Comparison of ENCODE assay signal across 17 cellular contexts in the genomic region with DNA sequence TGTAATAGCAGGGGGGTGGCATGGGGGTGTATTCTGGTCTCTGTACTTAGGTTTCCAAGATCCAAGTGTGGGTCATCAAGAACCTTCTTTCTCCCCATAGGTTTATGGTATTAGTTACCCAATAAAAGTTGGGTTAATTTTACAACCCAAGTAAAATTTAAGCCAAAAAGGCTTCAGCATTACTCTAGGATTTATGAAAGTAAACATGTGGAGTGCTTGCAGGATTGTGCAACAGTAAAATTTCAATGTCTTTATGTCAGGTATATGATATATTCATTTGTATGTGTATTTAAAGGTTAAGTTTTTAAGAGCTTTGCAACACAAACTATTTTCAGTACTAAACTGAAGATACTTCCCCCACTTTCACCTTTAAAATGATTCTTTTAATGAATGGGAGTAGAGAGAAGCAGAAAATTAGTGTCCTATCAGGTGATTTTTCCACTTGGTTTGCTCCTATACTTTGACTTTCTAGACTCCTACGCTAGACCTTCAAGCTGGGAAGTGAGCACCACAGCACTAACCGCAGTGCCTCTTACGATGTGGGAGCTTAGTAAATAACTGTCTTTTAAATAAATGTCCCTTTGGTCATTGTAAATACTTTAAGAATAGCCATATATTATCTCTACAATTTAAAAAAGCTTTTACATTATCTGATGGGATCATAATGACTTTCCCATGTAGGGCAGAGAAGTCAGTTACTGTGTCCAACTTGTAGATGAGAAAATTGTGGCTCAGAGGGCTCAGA.
DNase-seq lines count a peak whose midpoint lies in the region; ATAC-seq and TF ChIP-seq lines count a peak whose summit lies in the region.
"Had no signal": no experiment of that assay in that cellular context is flagged by ENCODE, and none has a peak within 500 bp of the region (broad histone marks: within the 10 kb centered on the region; RNA-seq: fewer than 3 reads in every experiment).

No MANE protein-coding gene starts in this region.

- H3K9me3 Mint-ChIP-seq in GM23338: no peaks in the 10 kb centered on the region
- no peaks in the 10 kb centered on the region for H3K9me3 Mint-ChIP-seq in activated T-helper 2 cell treated with anti-CD3 and anti-CD28 coated beads, Interferon-gamma antibody, Interleukin-2, Interleukin-4, amounts not matched to agents 10 μg/mL and 5 μg/mL and 100 μg/mL, durations not matched to agents 14 hours and 24 hours and 36 hours
- H3K9me3 Mint-ChIP-seq in neural progenitor cell: no peaks in the 10 kb centered on the region
- H3K9me3 Mint-ChIP-seq: CD8-positive, alpha-beta T cell had no signal

- peaks cover 5% of the 10 kb centered on the region for H3K79me2 ChIP-seq in GM23338 (replicated peaks; ENCODE audit: insufficient read depth)
- H3K79me2 ChIP-seq in osteoblast (ENCODE audit: insufficient read depth, low read length): no peaks in the 10 kb centered on the region
- peaks cover 3% of the 10 kb centered on the region for H3K79me2 ChIP-seq in neural progenitor cell (ENCODE audit: low read depth)

- peaks cover 18% of the 10 kb centered on the region for H3K4me1 Mint-ChIP-seq in GM23338
- H3K4me1 Mint-ChIP-seq in activated T-helper 2 cell treated with anti-CD3 and anti-CD28 coated beads, Interferon-gamma antibody, Interleukin-2, Interleukin-4, amounts not matched to agents 10 μg/mL and 5 μg/mL and 100 μg/mL, durations not matched to agents 14 hours and 24 hours and 36 hours (ENCODE audit: low read depth): peaks cover 1% of the 10 kb centered on the region
- peaks cover 13% of the 10 kb centered on the region for H3K4me1 Mint-ChIP-seq in neural progenitor cell

- H3K27me3 Mint-ChIP-seq in GM23338 (ENCODE audit: insufficient read depth, low read depth, poor library complexity): peaks cover 8% of the 10 kb centered on the region
- peaks cover 9% of the 10 kb centered on the region for H3K27me3 Mint-ChIP-seq in activated T-helper 2 cell treated with anti-CD3 and anti-CD28 coated beads, Interferon-gamma antibody, Interleukin-2, Interleukin-4, amounts not matched to agents 10 μg/mL and 5 μg/mL and 100 μg/mL, durations not matched to agents 14 hours and 24 hours and 36 hours (ENCODE audit: low read depth)
- no peaks in the 10 kb centered on the region for H3K27me3 Mint-ChIP-seq in neural progenitor cell (ENCODE audit: insufficient read depth, low read depth)

- H3K4me3 Mint-ChIP-seq in GM23338 (no peak overlapping the region), neural progenitor cell (no peak overlapping the region)
- no peak overlapping the region for H3K4me3 Mint-ChIP-seq in activated T-helper 2 cell treated with anti-CD3 and anti-CD28 coated beads, Interferon-gamma antibody, Interleukin-2, Interleukin-4, amounts not matched to agents 10 μg/mL and 5 μg/mL and 100 μg/mL, durations not matched to agents 14 hours and 24 hours and 36 hours (ENCODE audit: low read depth)
- H3K4me3 Mint-ChIP-seq: CD8-positive, alpha-beta T cell had no signal

- H3K27ac Mint-ChIP-seq in GM23338 (no peak overlapping the region), neural progenitor cell (no peak overlapping the region)
- H3K27ac Mint-ChIP-seq in activated T-helper 2 cell treated with anti-CD3 and anti-CD28 coated beads, Interferon-gamma antibody, Interleukin-2, Interleukin-4, amounts not matched to agents 10 μg/mL and 5 μg/mL and 100 μg/mL, durations not matched to agents 14 hours and 24 hours and 36 hours: no peak overlapping the region
- H3K27ac Mint-ChIP-seq: CD8-positive, alpha-beta T cell had no signal

- H3K4me1 ChIP-seq in GM23338 (ENCODE audit: insufficient read depth) (0 out of 2 replicates have a peak, but pooled peaks cover 5% of the 10 kb centered on the region), RWPE2 (ENCODE audit: insufficient read depth, poor library complexity, severe bottlenecking) (peaks cover 26% of the 10 kb centered on the region), osteoblast (ENCODE audit: insufficient read depth, low read length) (peaks cover 57% of the 10 kb centered on the region), neural progenitor cell (peaks cover 12% of the 10 kb centered on the region)

- H3K4me2 ChIP-seq in GM23338 (no peak overlapping the region), osteoblast (ENCODE audit: insufficient read depth, low read length) (no peak overlapping the region), neural progenitor cell (no peak overlapping the region)

- H3K9me2 ChIP-seq in GM23338 (ENCODE audit: insufficient read depth): no peaks in the 10 kb centered on the region; the same call in 1 of the 2 replicates
- H3K9me2 ChIP-seq: SK-N-SH had no signal

- H3K36me3 Mint-ChIP-seq in GM23338 (ENCODE audit: low read depth): peaks cover 32% of the 10 kb centered on the region
- H3K36me3 Mint-ChIP-seq in activated T-helper 2 cell treated with anti-CD3 and anti-CD28 coated beads, Interferon-gamma antibody, Interleukin-2, Interleukin-4, amounts not matched to agents 10 μg/mL and 5 μg/mL and 100 μg/mL, durations not matched to agents 14 hours and 24 hours and 36 hours (ENCODE audit: low read depth): no peaks in the 10 kb centered on the region
- peaks cover 15% of the 10 kb centered on the region for H3K36me3 Mint-ChIP-seq in neural progenitor cell
- H3K36me3 Mint-ChIP-seq: CD8-positive, alpha-beta T cell had no signal

- H3K9ac ChIP-seq in neural progenitor cell: no peak overlapping the region
- H3K9ac ChIP-seq: SK-N-SH had no signal

- H3K9me3 ChIP-seq in RWPE2 (ENCODE audit: severe bottlenecking): no peaks in the 10 kb centered on the region
- no peaks in the 10 kb centered on the region for H3K9me3 ChIP-seq in osteoblast (ENCODE audit: low read depth, low read length)
- no peaks in the 10 kb centered on the region for H3K9me3 ChIP-seq in neural progenitor cell (ENCODE audit: low read depth)
- H3K9me3 ChIP-seq: SK-N-SH had no signal

- ATAC-seq in GM23338 (no peak), RWPE2 (ENCODE audit: low read depth) (no peak), GM19351 (IDR thresholded peaks at IDR 0.05; ENCODE audit: unreplicated experiment) (no peak)
- ATAC-seq: CD8-positive, alpha-beta T cell had no signal

- H3K27ac ChIP-seq in GM23338 (ENCODE audit: low read depth) (0 out of 2 replicates have a peak overlapping the region, but pooled peaks have one; percentile 18), RWPE2 (ENCODE audit: poor library complexity, severe bottlenecking) (peak overlapping the region; percentile 85), osteoblast (ENCODE audit: low read depth, low read length) (peak overlapping the region; percentile 86), neural progenitor cell (no peak overlapping the region)

- H3K4me3 ChIP-seq in GM23338 (no peak overlapping the region), RWPE2 (ENCODE audit: severe bottlenecking) (no peak overlapping the region), fibroblast of the aortic adventitia (ENCODE audit: low read depth, low read length) (no peak overlapping the region), osteoblast (ENCODE audit: insufficient read depth, low read length) (no peak overlapping the region), neural progenitor cell (no peak overlapping the region)

- H2AFZ ChIP-seq in GM23338 (no peak overlapping the region), osteoblast (ENCODE audit: low read length) (no peak overlapping the region), neural progenitor cell (replicated peaks) (no peak overlapping the region)

- no peaks in the 10 kb centered on the region for H3K27me3 ChIP-seq in GM23338 (ENCODE audit: insufficient read depth)
- H3K27me3 ChIP-seq in RWPE2 (ENCODE audit: insufficient read depth, poor library complexity, severe bottlenecking): no peaks in the 10 kb centered on the region
- no peaks in the 10 kb centered on the region for H3K27me3 ChIP-seq in osteoblast (ENCODE audit: insufficient read depth, low read length)
- H3K27me3 ChIP-seq in neural progenitor cell: no peaks in the 10 kb centered on the region

- H4K20me1 ChIP-seq in GM23338 (replicated peaks; ENCODE audit: insufficient read depth) (peaks cover 4% of the 10 kb centered on the region; the same call in 1 of the 2 replicates), osteoblast (ENCODE audit: insufficient read depth, low read length) (no peaks in the 10 kb centered on the region), neural progenitor cell (ENCODE audit: low read depth) (no peaks in the 10 kb centered on the region)

- intact Hi-C loops in activated T-helper 2 cell treated with anti-CD3 and anti-CD28 coated beads, Interferon-gamma antibody, Interleukin-2, Interleukin-4, amounts not matched to agents 10 μg/mL and 5 μg/mL and 100 μg/mL, durations not matched to agents 14 hours and 24 hours and 36 hours (cut with micrococcal nuclease): loop anchor here (5.0 kb wide), 1 partner anchor 443 kb away; no protein-coding TSS in a partner anchor

- TF ChIP-seq CTCF in GM23338 (conservative IDR thresholded peaks at IDR 0.05; ENCODE audit: low read depth in 2 of 2) (no peak), RWPE2 (IDR thresholded peaks at IDR 0.05; ENCODE audit: poor library complexity, severe bottlenecking) (no peak), fibroblast of the aortic adventitia (IDR thresholded peaks at IDR 0.05; ENCODE audit: insufficient read depth, low read length) (no peak), osteoblast (IDR thresholded peaks at IDR 0.05; ENCODE audit: extremely low read depth, low read depth, low read length) (no peak), neural progenitor cell (IDR thresholded peaks at IDR 0.05) (no peak)

- DNase-seq in GM23338 (ENCODE audit: low spot score): no peak
- no peak for DNase-seq in RWPE2 (ENCODE audit: low spot score)
- peak; percentile 24 for DNase-seq in fibroblast of the aortic adventitia (ENCODE audit: low read depth)
- DNase-seq in osteoblast (ENCODE audit: insufficient read length, low spot score, missing footprints): no peak
- no peak for DNase-seq in activated naive CD4-positive, alpha-beta T cell treated with anti-CD3 and anti-CD28 coated beads, Interleukin-2, amount 50 U/mL, for 16 hours
- no peak for DNase-seq in activated T-helper 2 cell treated with anti-CD3 and anti-CD28 coated beads, Interferon-gamma antibody, Interleukin-2, Interleukin-4, amounts not matched to agents 10 μg/mL and 5 μg/mL and 100 μg/mL, durations not matched to agents 14 hours and 24 hours and 36 hours (ENCODE audit: low spot score)
- no peak for DNase-seq in neural progenitor cell (ENCODE audit: low spot score)
- DNase-seq: CD8-positive, alpha-beta T cell; DMS79 treated with DMSO at 0.1 percent for 48 hours; MV-4-11; NCI-H1417 treated with DMSO at 0.1 percent for 48 hours; NCI-H2081; NCI-H226; NCI-H526 treated with DMSO at 0.1 percent for 48 hours; NK-92 treated with Interleukin-12 subunit alpha and Interleukin-12 subunit beta, amount 100 ng/mL, for 24 hours; SK-N-SH had no signal

- H3K36me3 ChIP-seq in GM23338 (ENCODE audit: insufficient read depth) (peaks cover 17% of the 10 kb centered on the region; the same call in 1 of the 2 replicates), RWPE2 (ENCODE audit: low read depth) (no peaks in the 10 kb centered on the region), osteoblast (ENCODE audit: insufficient read depth, low read length) (peaks cover 13% of the 10 kb centered on the region), neural progenitor cell (peaks cover 10% of the 10 kb centered on the region)

- H3F3A ChIP-seq in GM23338 (replicated peaks; ENCODE audit: low read depth) (no peaks in the 10 kb centered on the region), neural progenitor cell (ENCODE audit: low read depth) (no peaks in the 10 kb centered on the region)

TF ChIP-seq in GM23338, 12 proteins besides CTCF, POLR2A, EP300 and RAD21 (continues in another document):
- TF ChIP-seq ZNF114 (CRISPR knock-in tag; IDR thresholded peaks at IDR 0.05): no peak
- no peak for TF ChIP-seq JUNB (IDR thresholded peaks at IDR 0.05; ENCODE audit: unreplicated experiment)
